In the genomic region with DNA sequence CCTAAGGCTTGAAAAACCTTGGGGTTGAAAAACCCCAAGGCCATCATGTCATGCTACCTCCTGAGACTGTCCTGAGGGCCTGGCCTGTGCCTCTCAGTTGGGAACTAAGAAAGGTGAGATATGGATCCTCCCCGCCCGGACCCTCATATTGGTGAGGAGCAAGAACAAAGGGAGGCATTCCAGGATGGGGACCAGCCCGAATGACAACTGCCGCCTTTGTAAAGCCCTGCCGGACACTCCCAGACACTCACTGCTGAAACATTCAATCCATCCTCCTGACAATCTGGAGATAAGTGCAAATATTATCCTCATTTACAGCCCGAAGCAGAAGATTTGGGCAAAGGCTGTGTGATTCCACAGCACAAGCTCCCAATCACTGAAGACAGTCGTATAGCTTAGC, we compare ENCODE assay signal across 2 cellular contexts.
TF ChIP-seq lines count a peak whose summit lies in the region.

No MANE protein-coding gene starts in this region.

TF ChIP-seq in WTC11, 78 proteins besides CTCF, POLR2A, EP300 and RAD21:
- TF ChIP-seq, protein P1, sequence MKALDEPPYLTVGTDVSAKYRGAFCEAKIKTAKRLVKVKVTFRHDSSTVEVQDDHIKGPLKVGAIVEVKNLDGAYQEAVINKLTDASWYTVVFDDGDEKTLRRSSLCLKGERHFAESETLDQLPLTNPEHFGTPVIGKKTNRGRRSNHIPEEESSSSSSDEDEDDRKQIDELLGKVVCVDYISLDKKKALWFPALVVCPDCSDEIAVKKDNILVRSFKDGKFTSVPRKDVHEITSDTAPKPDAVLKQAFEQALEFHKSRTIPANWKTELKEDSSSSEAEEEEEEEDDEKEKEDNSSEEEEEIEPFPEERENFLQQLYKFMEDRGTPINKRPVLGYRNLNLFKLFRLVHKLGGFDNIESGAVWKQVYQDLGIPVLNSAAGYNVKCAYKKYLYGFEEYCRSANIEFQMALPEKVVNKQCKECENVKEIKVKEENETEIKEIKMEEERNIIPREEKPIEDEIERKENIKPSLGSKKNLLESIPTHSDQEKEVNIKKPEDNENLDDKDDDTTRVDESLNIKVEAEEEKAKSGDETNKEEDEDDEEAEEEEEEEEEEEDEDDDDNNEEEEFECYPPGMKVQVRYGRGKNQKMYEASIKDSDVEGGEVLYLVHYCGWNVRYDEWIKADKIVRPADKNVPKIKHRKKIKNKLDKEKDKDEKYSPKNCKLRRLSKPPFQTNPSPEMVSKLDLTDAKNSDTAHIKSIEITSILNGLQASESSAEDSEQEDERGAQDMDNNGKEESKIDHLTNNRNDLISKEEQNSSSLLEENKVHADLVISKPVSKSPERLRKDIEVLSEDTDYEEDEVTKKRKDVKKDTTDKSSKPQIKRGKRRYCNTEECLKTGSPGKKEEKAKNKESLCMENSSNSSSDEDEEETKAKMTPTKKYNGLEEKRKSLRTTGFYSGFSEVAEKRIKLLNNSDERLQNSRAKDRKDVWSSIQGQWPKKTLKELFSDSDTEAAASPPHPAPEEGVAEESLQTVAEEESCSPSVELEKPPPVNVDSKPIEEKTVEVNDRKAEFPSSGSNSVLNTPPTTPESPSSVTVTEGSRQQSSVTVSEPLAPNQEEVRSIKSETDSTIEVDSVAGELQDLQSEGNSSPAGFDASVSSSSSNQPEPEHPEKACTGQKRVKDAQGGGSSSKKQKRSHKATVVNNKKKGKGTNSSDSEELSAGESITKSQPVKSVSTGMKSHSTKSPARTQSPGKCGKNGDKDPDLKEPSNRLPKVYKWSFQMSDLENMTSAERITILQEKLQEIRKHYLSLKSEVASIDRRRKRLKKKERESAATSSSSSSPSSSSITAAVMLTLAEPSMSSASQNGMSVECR (CRISPR knock-in tag; IDR thresholded peaks at IDR 0.05; ENCODE audit: borderline replicate concordance): no peak
- TF ChIP-seq TP53 (CRISPR knock-in tag; IDR thresholded peaks at IDR 0.05): no peak
- no peak for TF ChIP-seq ZNF317 (CRISPR knock-in tag; IDR thresholded peaks at IDR 0.05; ENCODE audit: borderline replicate concordance, low read depth)
- no peak for TF ChIP-seq KAT7 (CRISPR knock-in tag; IDR thresholded peaks at IDR 0.05; ENCODE audit: borderline replicate concordance)
- TF ChIP-seq, protein P2, sequence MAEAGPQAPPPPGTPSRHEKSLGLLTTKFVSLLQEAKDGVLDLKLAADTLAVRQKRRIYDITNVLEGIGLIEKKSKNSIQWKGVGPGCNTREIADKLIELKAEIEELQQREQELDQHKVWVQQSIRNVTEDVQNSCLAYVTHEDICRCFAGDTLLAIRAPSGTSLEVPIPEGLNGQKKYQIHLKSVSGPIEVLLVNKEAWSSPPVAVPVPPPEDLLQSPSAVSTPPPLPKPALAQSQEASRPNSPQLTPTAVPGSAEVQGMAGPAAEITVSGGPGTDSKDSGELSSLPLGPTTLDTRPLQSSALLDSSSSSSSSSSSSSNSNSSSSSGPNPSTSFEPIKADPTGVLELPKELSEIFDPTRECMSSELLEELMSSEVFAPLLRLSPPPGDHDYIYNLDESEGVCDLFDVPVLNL (CRISPR knock-in tag; IDR thresholded peaks at IDR 0.05; ENCODE audit: borderline replicate concordance, low read depth): no peak
- TF ChIP-seq, protein P3, sequence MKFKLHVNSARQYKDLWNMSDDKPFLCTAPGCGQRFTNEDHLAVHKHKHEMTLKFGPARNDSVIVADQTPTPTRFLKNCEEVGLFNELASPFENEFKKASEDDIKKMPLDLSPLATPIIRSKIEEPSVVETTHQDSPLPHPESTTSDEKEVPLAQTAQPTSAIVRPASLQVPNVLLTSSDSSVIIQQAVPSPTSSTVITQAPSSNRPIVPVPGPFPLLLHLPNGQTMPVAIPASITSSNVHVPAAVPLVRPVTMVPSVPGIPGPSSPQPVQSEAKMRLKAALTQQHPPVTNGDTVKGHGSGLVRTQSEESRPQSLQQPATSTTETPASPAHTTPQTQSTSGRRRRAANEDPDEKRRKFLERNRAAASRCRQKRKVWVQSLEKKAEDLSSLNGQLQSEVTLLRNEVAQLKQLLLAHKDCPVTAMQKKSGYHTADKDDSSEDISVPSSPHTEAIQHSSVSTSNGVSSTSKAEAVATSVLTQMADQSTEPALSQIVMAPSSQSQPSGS (CRISPR knock-in tag; IDR thresholded peaks at IDR 0.05; ENCODE audit: borderline replicate concordance, low read depth): no peak
- no peak for TF ChIP-seq TEAD4 (CRISPR knock-in tag; IDR thresholded peaks at IDR 0.05)
- no peak for TF ChIP-seq RORB (CRISPR knock-in tag; IDR thresholded peaks at IDR 0.05)
- TF ChIP-seq ZNF263 (CRISPR knock-in tag; IDR thresholded peaks at IDR 0.05; ENCODE audit: low read depth): no peak
- TF ChIP-seq ZNF396 (CRISPR knock-in tag; IDR thresholded peaks at IDR 0.05; ENCODE audit: borderline replicate concordance): no peak
- TF ChIP-seq, protein P4, sequence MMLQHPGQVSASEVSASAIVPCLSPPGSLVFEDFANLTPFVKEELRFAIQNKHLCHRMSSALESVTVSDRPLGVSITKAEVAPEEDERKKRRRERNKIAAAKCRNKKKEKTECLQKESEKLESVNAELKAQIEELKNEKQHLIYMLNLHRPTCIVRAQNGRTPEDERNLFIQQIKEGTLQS (CRISPR knock-in tag; conservative IDR thresholded peaks at IDR 0.05): no peak
- TF ChIP-seq NR2C2 (CRISPR knock-in tag; IDR thresholded peaks at IDR 0.05): no peak
- TF ChIP-seq, protein P5, sequence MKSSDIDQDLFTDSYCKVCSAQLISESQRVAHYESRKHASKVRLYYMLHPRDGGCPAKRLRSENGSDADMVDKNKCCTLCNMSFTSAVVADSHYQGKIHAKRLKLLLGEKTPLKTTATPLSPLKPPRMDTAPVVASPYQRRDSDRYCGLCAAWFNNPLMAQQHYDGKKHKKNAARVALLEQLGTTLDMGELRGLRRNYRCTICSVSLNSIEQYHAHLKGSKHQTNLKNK (CRISPR knock-in tag; IDR thresholded peaks at IDR 0.05): no peak
TF ChIP-seq in WTC11: peak in this region for 0.

TF ChIP-seq in H1, 55 proteins besides CTCF, POLR2A, EP300 and RAD21:
- TF ChIP-seq BRCA1 (IDR thresholded peaks at IDR 0.05; ENCODE audit: low read depth, low read length) (no peak), TEAD4 (IDR thresholded peaks at IDR 0.05; ENCODE audit: low read depth, low read length) (no peak), CBX8 (IDR thresholded peaks at IDR 0.05; ENCODE audit: borderline replicate concordance, low read depth, low read length) (no peak), JUND (IDR thresholded peaks at IDR 0.05; ENCODE audit: low read length) (no peak), SUZ12 (IDR thresholded peaks at IDR 0.05; ENCODE audit: low read length) (no peak)
TF ChIP-seq in H1: peak in this region for 0.
